ENCODE assay signal across 8 cellular contexts in the genomic region with DNA sequence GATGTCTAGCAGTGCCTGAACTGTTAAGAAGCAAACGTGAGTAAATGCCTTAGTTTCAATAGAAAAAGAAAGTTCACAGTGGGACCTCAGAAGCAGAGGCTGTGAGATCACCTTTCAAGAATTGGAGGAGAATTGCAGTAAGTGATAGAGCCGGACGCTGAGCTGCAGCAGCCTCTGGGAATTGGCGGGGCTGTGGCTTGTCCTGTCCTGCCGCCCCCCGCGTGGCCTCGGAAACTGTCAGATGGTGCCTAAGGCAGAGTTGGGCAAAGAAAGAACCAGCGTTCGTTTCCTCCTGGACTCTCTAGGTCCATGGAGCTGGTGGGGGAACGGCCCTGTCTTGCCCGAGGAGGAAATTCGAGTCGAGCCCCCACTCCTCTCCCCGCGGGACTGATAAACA. TPM values are rescaled to one million over a fixed set of nuclear protein-coding genes. Genes with fewer than 3 reads are reported as not detected.
A peak's percentile ranks its signal among the peaks of the same experiment; 100 is the strongest.
DNase-seq lines count a peak whose midpoint lies in the region; ATAC-seq, FAIRE-seq and TF ChIP-seq lines count a peak whose summit lies in the region.

No MANE protein-coding gene starts in this region.

- TF ChIP-seq CTCF in neural cell (IDR thresholded peaks at IDR 0.05; ENCODE audit: poor library complexity, severe bottlenecking): no peak

- no peaks in the 10 kb centered on the region for H3K9me2 ChIP-seq in neural cell (ENCODE audit: insufficient read depth, low read length)

- no peak overlapping the region for H3K4me2 ChIP-seq in neural cell (ENCODE audit: low read length)

- H2AFZ ChIP-seq in neural cell (ENCODE audit: low read depth, low read length): no peak overlapping the region

- H3K27me3 ChIP-seq in neural cell (ENCODE audit: insufficient read depth, low read depth, low read length): peaks cover 52% of the 10 kb centered on the region

- no peak for TF ChIP-seq RAD21 in neural cell (conservative IDR thresholded peaks at IDR 0.05)

- no peaks in the 10 kb centered on the region for H4K20me1 ChIP-seq in neural cell (ENCODE audit: insufficient read depth)

- no peak overlapping the region for H3K9ac ChIP-seq in neural cell (ENCODE audit: low read length)

- TF ChIP-seq POLR2A in GM12892 (IDR thresholded peaks at IDR 0.05; ENCODE audit: low read depth, low read length): no peak

- TF ChIP-seq EP300 in neural cell (conservative IDR thresholded peaks at IDR 0.05; ENCODE audit: poor library complexity, severe bottlenecking): no peak

- H3K36me3 ChIP-seq in neural cell (ENCODE audit: insufficient read depth, low read length): no peaks in the 10 kb centered on the region

- H3K27ac ChIP-seq in neural cell (ENCODE audit: low read length): no peak overlapping the region
- H3K27ac ChIP-seq in substantia nigra (ENCODE audit: low read depth, low read length, poor library complexity, severe bottlenecking): no peak overlapping the region

- no peak for FAIRE-seq in GM12892 (lab: Jason Lieb, UNC)

- H3K79me2 ChIP-seq in neural cell (replicated peaks; ENCODE audit: insufficient read depth, low read length): no peaks in the 10 kb centered on the region

- H3F3A ChIP-seq in neural cell (ENCODE audit: insufficient read depth, low read length, poor library complexity, severe bottlenecking): no peaks in the 10 kb centered on the region

- no peak for ATAC-seq in HG02973 (IDR thresholded peaks at IDR 0.05; ENCODE audit: unreplicated experiment)

- H3K9me3 ChIP-seq in neural cell (ENCODE audit: low read length): no peaks in the 10 kb centered on the region

- peak overlapping the region; percentile 75 for H3K4me3 ChIP-seq in neural cell (ENCODE audit: low read length)

- peak; percentile 24 for DNase-seq in GM12892 (ENCODE audit: insufficient read length)
- DNase-seq in RPMI8226: peak; percentile 16
- peak; percentile 25 for DNase-seq in epidermal melanocyte (ENCODE audit: insufficient read length, low spot score)
- DNase-seq in HT-29 (ENCODE audit: low spot score): no peak
- no peak for DNase-seq in pons (ENCODE audit: low spot score)
- no peak for DNase-seq in substantia nigra (lab: John Stamatoyannopoulos, UW)

TF ChIP-seq in neural cell, 6 proteins besides CTCF, POLR2A, EP300 and RAD21:
- TF ChIP-seq, protein P1, sequence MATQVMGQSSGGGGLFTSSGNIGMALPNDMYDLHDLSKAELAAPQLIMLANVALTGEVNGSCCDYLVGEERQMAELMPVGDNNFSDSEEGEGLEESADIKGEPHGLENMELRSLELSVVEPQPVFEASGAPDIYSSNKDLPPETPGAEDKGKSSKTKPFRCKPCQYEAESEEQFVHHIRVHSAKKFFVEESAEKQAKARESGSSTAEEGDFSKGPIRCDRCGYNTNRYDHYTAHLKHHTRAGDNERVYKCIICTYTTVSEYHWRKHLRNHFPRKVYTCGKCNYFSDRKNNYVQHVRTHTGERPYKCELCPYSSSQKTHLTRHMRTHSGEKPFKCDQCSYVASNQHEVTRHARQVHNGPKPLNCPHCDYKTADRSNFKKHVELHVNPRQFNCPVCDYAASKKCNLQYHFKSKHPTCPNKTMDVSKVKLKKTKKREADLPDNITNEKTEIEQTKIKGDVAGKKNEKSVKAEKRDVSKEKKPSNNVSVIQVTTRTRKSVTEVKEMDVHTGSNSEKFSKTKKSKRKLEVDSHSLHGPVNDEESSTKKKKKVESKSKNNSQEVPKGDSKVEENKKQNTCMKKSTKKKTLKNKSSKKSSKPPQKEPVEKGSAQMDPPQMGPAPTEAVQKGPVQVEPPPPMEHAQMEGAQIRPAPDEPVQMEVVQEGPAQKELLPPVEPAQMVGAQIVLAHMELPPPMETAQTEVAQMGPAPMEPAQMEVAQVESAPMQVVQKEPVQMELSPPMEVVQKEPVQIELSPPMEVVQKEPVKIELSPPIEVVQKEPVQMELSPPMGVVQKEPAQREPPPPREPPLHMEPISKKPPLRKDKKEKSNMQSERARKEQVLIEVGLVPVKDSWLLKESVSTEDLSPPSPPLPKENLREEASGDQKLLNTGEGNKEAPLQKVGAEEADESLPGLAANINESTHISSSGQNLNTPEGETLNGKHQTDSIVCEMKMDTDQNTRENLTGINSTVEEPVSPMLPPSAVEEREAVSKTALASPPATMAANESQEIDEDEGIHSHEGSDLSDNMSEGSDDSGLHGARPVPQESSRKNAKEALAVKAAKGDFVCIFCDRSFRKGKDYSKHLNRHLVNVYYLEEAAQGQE (IDR thresholded peaks at IDR 0.05; ENCODE audit: borderline replicate concordance): no peak
- TF ChIP-seq MXI1 (conservative IDR thresholded peaks at IDR 0.05; ENCODE audit: poor library complexity, severe bottlenecking): no peak
- TF ChIP-seq POLR2AphosphoS5 (IDR thresholded peaks at IDR 0.05): no peak
- TF ChIP-seq SMC3 (conservative IDR thresholded peaks at IDR 0.05; ENCODE audit: poor library complexity): no peak
- TF ChIP-seq TAF1 (IDR thresholded peaks at IDR 0.05; ENCODE audit: low read depth): no peak
- TF ChIP-seq EZH2 (IDR thresholded peaks at IDR 0.05; ENCODE audit: borderline replicate concordance, insufficient read depth, low read length, poor library complexity, severe bottlenecking): no peak

RNA-seq across cellular contexts. Expression of a gene that starts 0.6 kb away (rescaled TPM):
- 3.8 TPM for polyA plus RNA-seq in GM12892 (2012; ENCODE audit: missing spikeins)
- polyA plus RNA-seq in neural cell: 0.12 TPM in 1 of 2 replicates, not detected in the other
- polyA minus RNA-seq in neural cell: 0.12 TPM in 1 of 2 replicates, not detected in the other
- total RNA-seq in HT-29 (2014; rRNA removed; shearing (Covaris generic)): 33.0 and 48.0 TPM in 2 replicates

Comparison
In these comparisons a context has a peak if more than half of its experiments do, and no peak if none do; other contexts are left out.
1. DNase-seq: peak in GM12892 (single experiment), RPMI8226 (single experiment) and epidermal melanocyte (single experiment); none in HT-29 (single experiment), pons (single experiment) and substantia nigra (0 of 49).